ENCODE assay signal across 1 cellular context in the genomic region with DNA sequence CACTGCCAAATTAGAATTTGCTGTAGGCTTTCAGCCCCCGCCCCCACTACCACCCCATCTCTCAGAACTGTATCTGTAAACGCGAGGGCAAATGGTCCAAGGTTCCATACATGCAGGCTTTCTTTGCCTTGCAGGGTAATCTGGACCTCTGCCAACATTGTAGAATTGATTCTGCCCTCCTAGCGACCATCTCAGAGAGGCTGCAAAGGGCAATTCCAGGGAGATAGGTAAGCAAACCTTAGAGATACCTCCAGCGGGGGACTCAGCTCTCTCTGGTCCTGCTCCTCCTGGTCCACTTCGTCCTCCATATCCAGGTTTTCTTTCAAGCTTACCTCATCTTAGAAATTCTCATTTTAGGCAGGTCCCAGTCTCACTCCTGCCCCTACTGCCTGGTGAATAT.
TF ChIP-seq lines count a peak whose summit lies in the region.

No MANE protein-coding gene starts in this region.

TF ChIP-seq in SK-N-SH treated with all-trans-retinoic acid at 6 μM for 48 hours, 23 proteins besides CTCF, POLR2A, EP300 and RAD21 (continued from another document):
- TF ChIP-seq ISL1 (CRISPR knock-in tag; IDR thresholded peaks at IDR 0.05) (no peak), ZC3H10 (CRISPR knock-in tag; IDR thresholded peaks at IDR 0.05) (no peak), TCF4 (CRISPR knock-in tag; IDR thresholded peaks at IDR 0.05; ENCODE audit: borderline replicate concordance) (no peak)
- TF ChIP-seq, protein P1, sequence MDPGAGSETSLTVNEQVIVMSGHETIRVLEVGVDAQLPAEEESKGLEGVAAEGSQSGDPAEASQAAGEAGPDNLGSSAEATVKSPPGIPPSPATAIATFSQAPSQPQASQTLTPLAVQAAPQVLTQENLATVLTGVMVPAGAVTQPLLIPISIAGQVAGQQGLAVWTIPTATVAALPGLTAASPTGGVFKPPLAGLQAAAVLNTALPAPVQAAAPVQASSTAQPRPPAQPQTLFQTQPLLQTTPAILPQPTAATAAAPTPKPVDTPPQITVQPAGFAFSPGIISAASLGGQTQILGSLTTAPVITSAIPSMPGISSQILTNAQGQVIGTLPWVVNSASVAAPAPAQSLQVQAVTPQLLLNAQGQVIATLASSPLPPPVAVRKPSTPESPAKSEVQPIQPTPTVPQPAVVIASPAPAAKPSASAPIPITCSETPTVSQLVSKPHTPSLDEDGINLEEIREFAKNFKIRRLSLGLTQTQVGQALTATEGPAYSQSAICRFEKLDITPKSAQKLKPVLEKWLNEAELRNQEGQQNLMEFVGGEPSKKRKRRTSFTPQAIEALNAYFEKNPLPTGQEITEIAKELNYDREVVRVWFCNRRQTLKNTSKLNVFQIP (CRISPR knock-in tag; IDR thresholded peaks at IDR 0.05; ENCODE audit: borderline replicate concordance, low read depth): no peak
